Comparison of ENCODE assay signal across 1 cellular context in genomic region chr9:129962889-129963703, GRCh38.
TF ChIP-seq lines count a peak whose summit lies in the region.

No MANE protein-coding gene starts in this region.

TF ChIP-seq in IMR-90, 13 proteins besides CTCF, POLR2A, EP300 and RAD21 (continued from another document):
- no peak for TF ChIP-seq ELK1 (IDR thresholded peaks at IDR 0.05; ENCODE audit: borderline replicate concordance, low read depth, low read length)
TF ChIP-seq in IMR-90: peak in this region for 1.
